8 cellular contexts compared by ENCODE assay signal in the genomic region with DNA sequence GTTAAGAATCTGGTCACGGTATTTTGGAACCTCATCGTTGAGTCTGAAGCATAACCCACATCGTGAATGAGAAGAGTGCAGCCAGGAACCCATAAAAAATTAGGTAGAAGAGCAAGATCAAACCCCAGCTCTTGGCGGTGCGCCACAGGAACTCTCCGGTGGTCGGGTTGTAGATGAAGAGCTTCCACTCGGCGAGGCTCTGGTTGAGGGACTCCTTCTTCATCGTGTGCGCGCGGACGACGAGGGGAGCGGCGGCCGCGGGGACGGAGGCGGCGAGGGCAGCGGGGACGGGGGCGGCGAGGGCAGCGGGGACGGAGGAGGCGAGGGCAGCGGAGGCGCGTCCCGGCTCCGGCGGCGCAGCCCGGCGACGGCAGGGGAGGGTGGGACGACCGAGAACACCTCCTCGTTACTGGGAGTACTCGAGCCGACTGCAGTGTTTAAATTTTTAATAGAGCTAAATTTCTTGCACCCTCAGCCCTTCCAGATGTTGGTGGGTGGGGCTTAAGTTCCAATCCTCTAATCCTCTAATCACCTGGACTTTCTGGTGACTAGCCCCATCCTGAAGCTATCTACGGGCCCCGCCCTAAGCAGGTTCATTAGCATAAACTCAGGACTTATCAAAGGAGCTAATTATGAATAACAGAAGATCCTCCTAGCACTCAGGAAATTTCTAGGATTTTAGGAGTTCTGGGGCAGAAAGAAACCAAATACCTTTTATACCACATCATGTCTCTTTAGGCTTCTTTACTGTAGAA. TPM values are rescaled to one million over a fixed set of nuclear protein-coding genes. Genes with fewer than 3 reads are reported as not detected.
DNase-seq lines count a peak whose midpoint lies in the region; ATAC-seq and TF ChIP-seq lines count a peak whose summit lies in the region.

No MANE protein-coding gene starts in this region.

- 0 to 1% (median 1%) methylated on average over 40 to 46 of the region's 46 CpGs for WGBS in psoas muscle, 3 donors

- H3K9me3 Mint-ChIP-seq in activated CD4-positive, alpha-beta T cell treated with anti-CD3 and anti-CD28 coated beads for 36 hours (ENCODE audit: low read depth) = no peaks in the 10 kb centered on the region

- TF ChIP-seq CTCF in fibroblast of the aortic adventitia (IDR thresholded peaks at IDR 0.05; ENCODE audit: insufficient read depth, low read length) = no peak
- TF ChIP-seq CTCF in psoas muscle (IDR thresholded peaks at IDR 0.05) = no peak

- POLR2A ChIA-PET in activated CD4-positive, alpha-beta T cell treated with anti-CD3 and anti-CD28 coated beads for 36 hours (lab: Charles Lee) = no interaction called here

- H3K27ac Mint-ChIP-seq in activated CD4-positive, alpha-beta T cell treated with anti-CD3 and anti-CD28 coated beads for 36 hours = no peak overlapping the region

- peaks cover 22% of the 10 kb centered on the region for H3K27me3 Mint-ChIP-seq in activated CD4-positive, alpha-beta T cell treated with anti-CD3 and anti-CD28 coated beads for 36 hours

- peaks cover 2 to 34% (median 10%) of the 10 kb centered on the region in 3 donors for H3K27me3 ChIP-seq in psoas muscle (ENCODE audit: insufficient read depth in 3 of 3, low read length in 2 of 3)

- H3K4me1 ChIP-seq in psoas muscle = no peaks in the 10 kb centered on the region

- H3K36me3 Mint-ChIP-seq in activated CD4-positive, alpha-beta T cell treated with anti-CD3 and anti-CD28 coated beads for 36 hours (ENCODE audit: low read depth) = no peaks in the 10 kb centered on the region

- DNase-seq in activated CD4-positive, alpha-beta T cell treated with anti-CD3 and anti-CD28 coated beads for 36 hours = peak; percentile 38
- no peak for DNase-seq in activated CD4-positive, alpha-beta T cell treated with anti-CD3 and anti-CD28 coated beads, Interleukin-2, amount 50 U/mL, for 4 hours
- peak; percentile 35 for DNase-seq in activated CD8-positive, alpha-beta memory T cell treated with anti-CD3 and anti-CD28 coated beads, Interleukin-2, amount 50 U/mL, for 4 hours
- DNase-seq in fibroblast of the aortic adventitia (ENCODE audit: low read depth) (no peak), psoas muscle (no peak), RPMI8226 (no peak), cerebellum (ENCODE audit: low spot score) (no peak)

- H3K4me1 Mint-ChIP-seq in activated CD4-positive, alpha-beta T cell treated with anti-CD3 and anti-CD28 coated beads for 36 hours = peaks cover 4% of the 10 kb centered on the region

- no peaks in the 10 kb centered on the region for H3K9me3 ChIP-seq in psoas muscle

- CTCF ChIA-PET in activated CD4-positive, alpha-beta T cell treated with anti-CD3 and anti-CD28 coated beads for 36 hours (lab: Charles Lee) = interaction anchor here (1.7 kb wide), 1 partner anchor 61 kb away, joined by 6 read pairs; no protein-coding TSS in a partner anchor

- ATAC-seq in activated CD4-positive, alpha-beta T cell treated with anti-CD3 and anti-CD28 coated beads for 36 hours = peak; percentile 33
- ATAC-seq in psoas muscle (no peak), GM19467 (IDR thresholded peaks at IDR 0.05; ENCODE audit: unreplicated experiment) (no peak)

- no peak overlapping the region for H3K27ac ChIP-seq in psoas muscle

- peak overlapping the region; percentile 70 for H3K4me3 Mint-ChIP-seq in activated CD4-positive, alpha-beta T cell treated with anti-CD3 and anti-CD28 coated beads for 36 hours

- intact Hi-C loops in activated CD4-positive, alpha-beta T cell treated with anti-CD3 and anti-CD28 coated beads for 36 hours (cut with DNase I, micrococcal nuclease) = no loop called here
- intact Hi-C loops in psoas muscle (cut with DNase I) = no loop called here

- no peaks in the 10 kb centered on the region for H3K36me3 ChIP-seq in psoas muscle (ENCODE audit: insufficient read depth in 1 of 2, low read depth in 1 of 2)

- H3K4me3 ChIP-seq in fibroblast of the aortic adventitia (ENCODE audit: low read depth, low read length) (peak overlapping the region; percentile 48), psoas muscle (peak overlapping the region; percentile 54)

RNA-seq across cellular contexts. Expression of gene PAPOLG, which starts 20.4 kb away (rescaled TPM):
- 10 to 100 TPM; 13.8 to 14.2 TPM for total RNA-seq in activated CD4-positive, alpha-beta T cell treated with anti-CD3 and anti-CD28 coated beads for 36 hours
- total RNA-seq in fibroblast of the aortic adventitia (ENCODE audit: low replicate concordance) (13.2 and 18.9 TPM in 2 replicates), psoas muscle (1 to 10 TPM; 5.5 to 9.9 (median 8.0) TPM), cerebellum (36.5 TPM)
- polyA plus RNA-seq in psoas muscle = 1 to 10 TPM; 3.1 to 6.1 (median 3.2) TPM

Comparison
In these comparisons a context has a peak if more than half of its experiments do, and no peak if none do; other contexts are left out.
1. DNase-seq: peak in activated CD4-positive, alpha-beta T cell treated with anti-CD3 and anti-CD28 coated beads for 36 hours (single experiment) and activated CD8-positive, alpha-beta memory T cell treated with anti-CD3 and anti-CD28 coated beads, Interleukin-2, amount 50 U/mL, for 4 hours (single experiment); none in activated CD4-positive, alpha-beta T cell treated with anti-CD3 and anti-CD28 coated beads, Interleukin-2, amount 50 U/mL, for 4 hours (0 of 2), fibroblast of the aortic adventitia (single experiment), psoas muscle (0 of 2), RPMI8226 (single experiment) and cerebellum (single experiment).